Comparison of ENCODE assay signal across 11 cellular contexts in the genomic region with DNA sequence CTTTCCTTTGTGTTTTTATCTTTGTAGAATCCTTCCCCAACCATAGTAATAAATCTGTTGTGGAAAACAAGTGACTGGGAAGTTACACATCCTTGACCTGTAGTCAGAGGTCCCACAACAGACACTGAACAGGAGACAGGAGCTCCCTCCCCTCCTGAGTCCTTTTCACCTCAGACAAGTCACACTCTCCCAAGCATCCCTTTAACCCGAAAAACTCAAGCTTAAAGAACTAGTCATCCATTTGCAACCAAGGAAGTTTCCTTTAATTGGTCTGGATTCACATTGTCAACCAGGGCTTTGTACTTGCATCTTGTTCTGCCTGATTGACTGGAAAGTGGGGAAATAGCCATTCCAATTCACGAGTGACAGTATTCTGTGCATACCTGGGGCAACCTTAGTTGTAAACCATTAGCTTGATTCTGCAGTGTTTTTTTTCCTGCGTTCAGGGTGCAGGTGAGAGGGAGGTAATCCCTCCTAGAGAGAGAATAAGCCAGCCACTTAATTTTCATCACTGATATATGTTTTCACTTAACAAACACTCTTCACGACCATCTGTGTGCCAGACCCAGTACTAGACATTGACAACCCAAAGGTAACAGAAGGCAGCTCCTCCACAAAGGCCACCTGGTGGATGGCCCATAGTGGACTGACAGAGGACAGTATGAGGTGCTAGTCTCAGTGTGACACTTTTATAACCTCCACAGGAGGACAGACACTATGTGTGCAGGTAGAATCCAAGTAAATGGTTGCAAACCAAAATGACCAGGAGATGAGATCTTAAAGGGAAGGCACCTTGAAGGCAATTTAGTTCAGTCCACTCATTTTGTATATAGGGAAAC.
"Had no signal": no experiment of that assay in that cellular context is flagged by ENCODE, and none has a peak within 500 bp of the region (broad histone marks: within the 10 kb centered on the region; RNA-seq: fewer than 3 reads in every experiment).

No MANE protein-coding gene starts in this region.

- DNase-seq: activated CD4-positive, CD25-positive, alpha-beta regulatory T cell treated with anti-CD3 and anti-CD28 coated beads, Interleukin-2, amount 50 U/mL, for 72 hours; activated CD8-positive, alpha-beta memory T cell treated with anti-CD3 and anti-CD28 coated beads for 24 hours; activated naive CD4-positive, alpha-beta T cell treated with Interleukin-2 at 50 U/mL for 16 hours; erythroblast; foreskin melanocyte; heart left ventricle; left ventricle myocardium inferior; ovary; retina; stimulated activated CD4-positive, alpha-beta T cell treated with anti-CD3 and anti-CD28 coated beads, Interleukin-4, amount 100 ng/mL, for 4 hours; SW 1271 had no signal
